2 cellular contexts compared by ENCODE assay signal in genomic region chr2:8067784-8068336, GRCh38.
TF ChIP-seq lines count a peak whose summit lies in the region.

No MANE protein-coding gene starts in this region.

TF ChIP-seq in HEK293T, 16 proteins besides CTCF, POLR2A, EP300 and RAD21:
- TF ChIP-seq TARDBP (IDR thresholded peaks at IDR 0.05) (no peak), NFRKB (IDR thresholded peaks at IDR 0.05) (no peak), L3MBTL2 (conservative IDR thresholded peaks at IDR 0.05) (peak; percentile 42)

TF ChIP-seq in K562, 482 proteins besides CTCF, POLR2A, EP300 and RAD21:
- TF ChIP-seq MGA (IDR thresholded peaks at IDR 0.05) (peak; percentile 81), ARID1B (IDR thresholded peaks at IDR 0.05) (no peak), L3MBTL2 (IDR thresholded peaks at IDR 0.05) (peak; percentile 83), E2F6 (IDR thresholded peaks at IDR 0.05; ENCODE audit: borderline replicate concordance in 1 of 2, extremely low read depth in 1 of 2, insufficient read depth in 1 of 2, insufficient read length in 1 of 2, low read depth in 1 of 2, low read length in 1 of 2, poor library complexity in 1 of 2, severe bottlenecking in 1 of 2) (peak; percentile 69 to 84), MYC (IDR thresholded peaks at IDR 0.05; ENCODE audit: low read depth, low read length) (0 out of 2 replicates have a peak, but pooled peaks have one; percentile 25), MYC (CRISPR knock-in tag; IDR thresholded peaks at IDR 0.05; ENCODE audit: borderline replicate concordance, low read depth) (no peak), BHLHE40 (IDR thresholded peaks at IDR 0.05; ENCODE audit: low read length) (peak; percentile 38; the same call in 1 of the 2 replicates), MAX (CRISPR knock-in tag; IDR thresholded peaks at IDR 0.05) (peak; percentile 49; the same call in 1 of the 2 replicates), SNRNP70 (optimal IDR thresholded peaks at IDR 0.05; ENCODE audit: low read depth, low read length) (no peak), CGGBP1 (CRISPR knock-in tag; IDR thresholded peaks at IDR 0.05) (no peak)
